In the genomic region with DNA sequence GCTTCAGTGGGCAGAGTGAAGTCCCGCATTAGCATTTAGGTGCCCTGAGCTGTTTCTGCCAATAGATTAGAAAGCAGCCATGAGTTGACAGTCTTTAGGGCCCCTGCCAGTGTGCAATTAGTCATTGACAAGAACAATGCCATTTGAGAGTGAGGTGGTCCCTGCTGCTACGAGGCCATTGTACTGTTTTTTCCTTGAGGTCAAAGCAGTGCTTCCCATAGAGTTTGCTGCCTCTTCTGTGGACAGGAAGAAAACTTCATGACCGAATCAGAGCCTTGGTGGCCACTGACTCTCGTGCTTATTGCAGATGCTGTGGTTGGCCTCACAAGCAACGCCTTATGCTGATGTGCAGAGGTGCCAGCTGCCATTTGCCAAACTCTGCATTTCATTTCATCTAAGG, we compare ENCODE assay signal across 18 cellular contexts.
A peak's percentile ranks its signal among the peaks of the same experiment; 100 is the strongest.
DNase-seq lines count a peak whose midpoint lies in the region; ATAC-seq and TF ChIP-seq lines count a peak whose summit lies in the region.
"Had no signal": no experiment of that assay in that cellular context is flagged by ENCODE, and none has a peak within 500 bp of the region (broad histone marks: within the 10 kb centered on the region; RNA-seq: fewer than 3 reads in every experiment).

No MANE protein-coding gene starts in this region.

- H3K9me3 ChIP-seq in Panc1 (ENCODE audit: control insufficient read depth, insufficient read depth, low read depth, low read length): no peaks in the 10 kb centered on the region
- H3K9me3 ChIP-seq: Caco-2 had no signal

- H3K4me1 Mint-ChIP-seq in CD14-positive monocyte: peaks cover 40% of the 10 kb centered on the region
- H3K4me1 Mint-ChIP-seq in endothelial cell (ENCODE audit: unreplicated experiment): peaks cover 19% of the 10 kb centered on the region
- peaks cover 4 to 5% of the 10 kb centered on the region in 2 donors for H3K4me1 Mint-ChIP-seq in natural killer cell treated with Interleukin-12 subunit alpha and Interleukin-12 subunit beta and Interleukin-15 and Interleukin-18, amount 100 ng/mL, for 72 hours (ENCODE audit: low read depth in 2 of 2)
- H3K4me1 Mint-ChIP-seq: CD4-positive, CD25-positive, alpha-beta regulatory T cell had no signal

- peak overlapping the region in 1 of 2 donors; percentile 10 for H3K4me3 Mint-ChIP-seq in CD14-positive monocyte
- H3K4me3 Mint-ChIP-seq in endothelial cell (ENCODE audit: unreplicated experiment): no peak overlapping the region
- no peak overlapping the region for H3K4me3 Mint-ChIP-seq in natural killer cell treated with Interleukin-12 subunit alpha and Interleukin-12 subunit beta and Interleukin-15 and Interleukin-18, amount 100 ng/mL, for 72 hours
- H3K4me3 Mint-ChIP-seq: CD4-positive, CD25-positive, alpha-beta regulatory T cell had no signal

- CTCF ChIA-PET in Panc1 (lab: Charles Lee): no interaction called here

- ATAC-seq in Panc1 (no peak), GM21390 (IDR thresholded peaks at IDR 0.05; ENCODE audit: unreplicated experiment) (no peak), HG03469 (IDR thresholded peaks at IDR 0.05; ENCODE audit: unreplicated experiment) (no peak)
- ATAC-seq in natural killer cell treated with Interleukin-12 subunit alpha and Interleukin-12 subunit beta and Interleukin-15 and Interleukin-18, amount 100 ng/mL, for 72 hours: no peak

- TSS peak; percentile 57 for BruUV-seq in Panc1 (replicated peaks; lab: Mats Ljungman, UMichigan)

- no peak for TF ChIP-seq CTCF in CD14-positive monocyte (IDR thresholded peaks at IDR 0.05)
- no peak for TF ChIP-seq CTCF in Panc1 (IDR thresholded peaks at IDR 0.05)
- no peak for TF ChIP-seq CTCF in endothelial cell (IDR thresholded peaks at IDR 0.05; ENCODE audit: unreplicated experiment)

- peaks cover 15% of the 10 kb centered on the region for H3K36me3 ChIP-seq in Panc1 (ENCODE audit: control insufficient read depth, insufficient read depth, low read length)

- H3K36me3 Mint-ChIP-seq in CD14-positive monocyte (no peaks in the 10 kb centered on the region), endothelial cell (ENCODE audit: low read depth, unreplicated experiment) (peaks cover 28% of the 10 kb centered on the region)
- H3K36me3 Mint-ChIP-seq in natural killer cell treated with Interleukin-12 subunit alpha and Interleukin-12 subunit beta and Interleukin-15 and Interleukin-18, amount 100 ng/mL, for 72 hours: no peaks in the 10 kb centered on the region
- H3K36me3 Mint-ChIP-seq: CD4-positive, CD25-positive, alpha-beta regulatory T cell had no signal

- peak overlapping the region; percentile 71 to 81 (median 76) for H3K27ac Mint-ChIP-seq in CD14-positive monocyte
- peak overlapping the region; percentile 70 for H3K27ac Mint-ChIP-seq in endothelial cell (ENCODE audit: unreplicated experiment)
- no peak overlapping the region for H3K27ac Mint-ChIP-seq in natural killer cell treated with Interleukin-12 subunit alpha and Interleukin-12 subunit beta and Interleukin-15 and Interleukin-18, amount 100 ng/mL, for 72 hours
- H3K27ac Mint-ChIP-seq: CD4-positive, CD25-positive, alpha-beta regulatory T cell had no signal

- H3K9me3 Mint-ChIP-seq in CD14-positive monocyte (peaks cover 0 to 2% (median 0%) of the 10 kb centered on the region in 7 donors), endothelial cell (ENCODE audit: unreplicated experiment) (no peaks in the 10 kb centered on the region)
- no peaks in the 10 kb centered on the region for H3K9me3 Mint-ChIP-seq in natural killer cell treated with Interleukin-12 subunit alpha and Interleukin-12 subunit beta and Interleukin-15 and Interleukin-18, amount 100 ng/mL, for 72 hours

- peaks cover 1 to 5% (median 3%) of the 10 kb centered on the region in 3 donors for H3K27me3 Mint-ChIP-seq in CD14-positive monocyte (ENCODE audit: low read depth in 3 of 3)
- H3K27me3 Mint-ChIP-seq in endothelial cell (ENCODE audit: unreplicated experiment): peaks cover 8% of the 10 kb centered on the region
- peaks cover 15 to 36% of the 10 kb centered on the region in 2 donors for H3K27me3 Mint-ChIP-seq in natural killer cell treated with Interleukin-12 subunit alpha and Interleukin-12 subunit beta and Interleukin-15 and Interleukin-18, amount 100 ng/mL, for 72 hours
- H3K27me3 Mint-ChIP-seq: CD4-positive, CD25-positive, alpha-beta regulatory T cell had no signal

- DNase-seq in CD14-positive monocyte (ENCODE audit: low spot score) (no peak), Panc1 (ENCODE audit: low read depth, low spot score) (no peak), endothelial cell (ENCODE audit: low spot score) (no peak), pulmonary artery endothelial cell (ENCODE audit: low read depth, low spot score) (peak; percentile 68)
- no peak for DNase-seq in natural killer cell treated with Interleukin-12 subunit alpha and Interleukin-12 subunit beta and Interleukin-15 and Interleukin-18, amount 100 ng/mL, for 72 hours (ENCODE audit: low spot score)
- DNase-seq: Caco-2; CD4-positive, CD25-positive, alpha-beta regulatory T cell; DMS153; HCEC 1CT; KG1; NCI-H1436; NCI-H2029; NCI-H2171; NCI-H446 treated with DMSO at 0.1 percent for 48 hours; NK-92 treated with Interleukin-12 subunit alpha and Interleukin-12 subunit beta, amount 100 ng/mL, for 24 hours had no signal

- H3K4me1 ChIP-seq in Panc1 (ENCODE audit: control insufficient read depth, insufficient read depth, low read length): peaks cover 12% of the 10 kb centered on the region
- H3K4me1 ChIP-seq: Caco-2 had no signal

- POLR2A ChIA-PET in Panc1 (lab: Charles Lee): no interaction called here

- H3K27ac ChIP-seq in Panc1 (ENCODE audit: low read length): no peak overlapping the region
- H3K27ac ChIP-seq: RWPE1 had no signal

- H3K27me3 ChIP-seq in Panc1 (ENCODE audit: control insufficient read depth, insufficient read depth, low read length): no peaks in the 10 kb centered on the region

- in situ Hi-C loops in Panc1 (cut with HindIII; ENCODE audit: low pct_unique_long_range_greater_than_20kb, low sequenced_read_pairs): no loop called here

- intact Hi-C loops in CD14-positive monocyte (cut with micrococcal nuclease): no loop called here
- intact Hi-C loops in Panc1 (cut with micrococcal nuclease; ENCODE audit: unreplicated experiment): no loop called here

- H3K4me3 ChIP-seq in Panc1 (ENCODE audit: low read depth in 2 of 2, low read length in 2 of 2): no peak overlapping the region

Comparison
In these comparisons a context has a peak if more than half of its experiments do, and no peak if none do; other contexts are left out.
1. H3K27ac Mint-ChIP-seq: peak in CD14-positive monocyte (7 of 7) and endothelial cell (single experiment); none in natural killer cell treated with Interleukin-12 subunit alpha and Interleukin-12 subunit beta and Interleukin-15 and Interleukin-18, amount 100 ng/mL, for 72 hours (0 of 2).